2 cellular contexts compared by ENCODE assay signal in the genomic region with DNA sequence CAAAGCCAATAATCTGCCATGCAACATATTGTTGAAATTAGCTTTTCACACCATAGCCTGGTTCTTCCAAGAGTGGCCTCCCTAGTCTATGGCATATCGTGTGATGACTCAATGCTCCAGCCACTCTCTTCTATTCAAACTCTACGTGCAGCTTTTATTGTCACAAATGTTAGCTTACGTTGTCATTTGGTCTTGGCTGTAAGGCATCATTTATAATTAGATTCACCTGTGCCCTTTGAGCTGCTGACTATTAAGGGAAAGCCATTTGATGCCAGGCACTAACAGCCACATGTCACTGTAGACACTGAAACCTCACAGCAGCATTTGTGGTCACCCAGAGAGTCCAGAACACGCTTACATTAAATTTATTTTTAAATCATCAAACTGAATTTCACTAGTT.
TF ChIP-seq lines count a peak whose summit lies in the region.

No MANE protein-coding gene starts in this region.

TF ChIP-seq in SK-N-SH treated with all-trans-retinoic acid at 6 μM for 48 hours, 23 proteins besides CTCF, POLR2A, EP300 and RAD21 (continued from another document):
- TF ChIP-seq, protein P1, sequence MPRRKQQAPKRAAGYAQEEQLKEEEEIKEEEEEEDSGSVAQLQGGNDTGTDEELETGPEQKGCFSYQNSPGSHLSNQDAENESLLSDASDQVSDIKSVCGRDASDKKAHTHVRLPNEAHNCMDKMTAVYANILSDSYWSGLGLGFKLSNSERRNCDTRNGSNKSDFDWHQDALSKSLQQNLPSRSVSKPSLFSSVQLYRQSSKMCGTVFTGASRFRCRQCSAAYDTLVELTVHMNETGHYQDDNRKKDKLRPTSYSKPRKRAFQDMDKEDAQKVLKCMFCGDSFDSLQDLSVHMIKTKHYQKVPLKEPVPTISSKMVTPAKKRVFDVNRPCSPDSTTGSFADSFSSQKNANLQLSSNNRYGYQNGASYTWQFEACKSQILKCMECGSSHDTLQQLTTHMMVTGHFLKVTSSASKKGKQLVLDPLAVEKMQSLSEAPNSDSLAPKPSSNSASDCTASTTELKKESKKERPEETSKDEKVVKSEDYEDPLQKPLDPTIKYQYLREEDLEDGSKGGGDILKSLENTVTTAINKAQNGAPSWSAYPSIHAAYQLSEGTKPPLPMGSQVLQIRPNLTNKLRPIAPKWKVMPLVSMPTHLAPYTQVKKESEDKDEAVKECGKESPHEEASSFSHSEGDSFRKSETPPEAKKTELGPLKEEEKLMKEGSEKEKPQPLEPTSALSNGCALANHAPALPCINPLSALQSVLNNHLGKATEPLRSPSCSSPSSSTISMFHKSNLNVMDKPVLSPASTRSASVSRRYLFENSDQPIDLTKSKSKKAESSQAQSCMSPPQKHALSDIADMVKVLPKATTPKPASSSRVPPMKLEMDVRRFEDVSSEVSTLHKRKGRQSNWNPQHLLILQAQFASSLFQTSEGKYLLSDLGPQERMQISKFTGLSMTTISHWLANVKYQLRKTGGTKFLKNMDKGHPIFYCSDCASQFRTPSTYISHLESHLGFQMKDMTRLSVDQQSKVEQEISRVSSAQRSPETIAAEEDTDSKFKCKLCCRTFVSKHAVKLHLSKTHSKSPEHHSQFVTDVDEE (CRISPR knock-in tag; IDR thresholded peaks at IDR 0.05), result no peak

TF ChIP-seq in SK-N-SH, 30 proteins besides CTCF, POLR2A, EP300 and RAD21 (continued from another document):
- no peak for TF ChIP-seq RFX5 (IDR thresholded peaks at IDR 0.05; ENCODE audit: low read length)
- no peak for TF ChIP-seq TAF1 (IDR thresholded peaks at IDR 0.05; ENCODE audit: borderline replicate concordance, low read depth, low read length)
- TF ChIP-seq JUND (IDR thresholded peaks at IDR 0.05), result no peak
- TF ChIP-seq, protein P2, sequence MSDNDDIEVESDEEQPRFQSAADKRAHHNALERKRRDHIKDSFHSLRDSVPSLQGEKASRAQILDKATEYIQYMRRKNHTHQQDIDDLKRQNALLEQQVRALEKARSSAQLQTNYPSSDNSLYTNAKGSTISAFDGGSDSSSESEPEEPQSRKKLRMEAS (IDR thresholded peaks at IDR 0.05; ENCODE audit: low read depth), result no peak
- TF ChIP-seq, protein P3, sequence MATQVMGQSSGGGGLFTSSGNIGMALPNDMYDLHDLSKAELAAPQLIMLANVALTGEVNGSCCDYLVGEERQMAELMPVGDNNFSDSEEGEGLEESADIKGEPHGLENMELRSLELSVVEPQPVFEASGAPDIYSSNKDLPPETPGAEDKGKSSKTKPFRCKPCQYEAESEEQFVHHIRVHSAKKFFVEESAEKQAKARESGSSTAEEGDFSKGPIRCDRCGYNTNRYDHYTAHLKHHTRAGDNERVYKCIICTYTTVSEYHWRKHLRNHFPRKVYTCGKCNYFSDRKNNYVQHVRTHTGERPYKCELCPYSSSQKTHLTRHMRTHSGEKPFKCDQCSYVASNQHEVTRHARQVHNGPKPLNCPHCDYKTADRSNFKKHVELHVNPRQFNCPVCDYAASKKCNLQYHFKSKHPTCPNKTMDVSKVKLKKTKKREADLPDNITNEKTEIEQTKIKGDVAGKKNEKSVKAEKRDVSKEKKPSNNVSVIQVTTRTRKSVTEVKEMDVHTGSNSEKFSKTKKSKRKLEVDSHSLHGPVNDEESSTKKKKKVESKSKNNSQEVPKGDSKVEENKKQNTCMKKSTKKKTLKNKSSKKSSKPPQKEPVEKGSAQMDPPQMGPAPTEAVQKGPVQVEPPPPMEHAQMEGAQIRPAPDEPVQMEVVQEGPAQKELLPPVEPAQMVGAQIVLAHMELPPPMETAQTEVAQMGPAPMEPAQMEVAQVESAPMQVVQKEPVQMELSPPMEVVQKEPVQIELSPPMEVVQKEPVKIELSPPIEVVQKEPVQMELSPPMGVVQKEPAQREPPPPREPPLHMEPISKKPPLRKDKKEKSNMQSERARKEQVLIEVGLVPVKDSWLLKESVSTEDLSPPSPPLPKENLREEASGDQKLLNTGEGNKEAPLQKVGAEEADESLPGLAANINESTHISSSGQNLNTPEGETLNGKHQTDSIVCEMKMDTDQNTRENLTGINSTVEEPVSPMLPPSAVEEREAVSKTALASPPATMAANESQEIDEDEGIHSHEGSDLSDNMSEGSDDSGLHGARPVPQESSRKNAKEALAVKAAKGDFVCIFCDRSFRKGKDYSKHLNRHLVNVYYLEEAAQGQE (IDR thresholded peaks at IDR 0.05; ENCODE audit: low read depth, low read length), result no peak
- no peak for TF ChIP-seq GABPA (IDR thresholded peaks at IDR 0.05; ENCODE audit: low read depth)
- no peak for TF ChIP-seq NRF1 (IDR thresholded peaks at IDR 0.05; ENCODE audit: low read depth, low read length)
- TF ChIP-seq YY1 (IDR thresholded peaks at IDR 0.05; ENCODE audit: low read depth), result no peak
